In the genomic region with DNA sequence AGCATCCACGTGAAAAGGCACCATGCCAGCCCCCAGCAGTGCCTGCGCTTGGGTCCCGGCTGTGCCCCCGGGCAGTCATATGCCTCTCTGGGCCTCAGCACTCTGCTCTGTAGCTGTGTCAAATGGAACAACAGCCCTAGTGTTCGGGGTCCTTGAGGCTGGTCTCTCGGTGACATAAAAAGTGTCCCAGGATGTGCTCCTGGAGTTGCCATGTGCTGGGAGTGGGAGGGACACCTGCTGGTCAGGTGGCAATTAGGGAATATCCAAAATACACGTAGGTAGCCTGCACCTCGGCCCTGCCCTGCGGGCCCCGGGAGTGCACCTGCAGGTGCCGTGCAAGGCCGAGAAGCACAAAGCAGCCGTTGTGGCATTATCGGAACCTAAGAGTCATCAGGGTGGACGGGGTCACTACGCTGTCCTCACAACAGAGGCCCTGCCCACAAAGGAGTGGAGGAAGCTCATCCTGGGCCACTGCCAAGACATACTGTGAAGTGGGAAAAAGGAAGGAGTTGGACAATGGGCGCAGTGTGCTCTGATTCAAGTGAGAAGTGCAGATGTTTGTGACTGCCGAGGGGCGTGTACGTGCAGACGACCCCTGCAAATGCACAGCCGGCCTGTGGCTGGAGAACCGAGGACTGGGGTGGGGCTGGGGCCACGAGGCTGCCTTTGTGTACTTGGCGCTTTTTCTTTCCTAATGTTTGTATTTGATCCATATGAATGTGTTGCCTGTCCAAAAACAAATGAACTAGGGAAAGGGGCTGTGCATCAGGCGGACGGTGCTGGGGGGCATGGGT, we compare ENCODE assay signal across 11 cellular contexts. TPM values are rescaled to one million over a fixed set of nuclear protein-coding genes. Genes with fewer than 3 reads are reported as not detected.
DNase-seq lines count a peak whose midpoint lies in the region; ATAC-seq and TF ChIP-seq lines count a peak whose summit lies in the region.
"Had no signal": no experiment of that assay in that cellular context is flagged by ENCODE, and none has a peak within 500 bp of the region (broad histone marks: within the 10 kb centered on the region; RNA-seq: fewer than 3 reads in every experiment).

No MANE protein-coding gene starts in this region.

- ATAC-seq in psoas muscle = peak in 2 of 4 donors; percentile 8 to 22

- no peak; the same call in 1 of the 2 replicates for TF ChIP-seq CTCF in RWPE1 (conservative IDR thresholded peaks at IDR 0.05; ENCODE audit: low read depth)
- no peak for TF ChIP-seq CTCF in psoas muscle (IDR thresholded peaks at IDR 0.05)
- TF ChIP-seq CTCF in prostate gland (IDR thresholded peaks at IDR 0.05) = no peak
- TF ChIP-seq CTCF in GM13976 (IDR thresholded peaks at IDR 0.05; ENCODE audit: borderline replicate concordance, control extremely low read depth, extremely low read depth, insufficient read depth, missing control alignments) = no peak

- peaks cover 0 to 4% (median 0%) of the 10 kb centered on the region in 3 donors for H3K27me3 ChIP-seq in psoas muscle (ENCODE audit: insufficient read depth in 3 of 3, low read length in 2 of 3)
- H3K27me3 ChIP-seq in prostate gland (replicated peaks; ENCODE audit: insufficient read depth) = peaks cover 4% of the 10 kb centered on the region

- POLR2A ChIA-PET in RWPE1 (lab: Yijun Ruan, JAX; ENCODE audit: low non-redundant PET) = no interaction called here

- H3K4me1 ChIP-seq in psoas muscle (no peaks in the 10 kb centered on the region), prostate gland (replicated peaks) (no peaks in the 10 kb centered on the region)

- H3K27ac ChIP-seq in RWPE1 = peak overlapping the region; percentile 26
- H3K27ac ChIP-seq in psoas muscle = no peak overlapping the region
- no peak overlapping the region for H3K27ac ChIP-seq in prostate gland

- 55 to 66% (median 64%) methylated on average over 27 of the region's 27 CpGs for WGBS in psoas muscle, 3 donors
- 39% methylated on average over 27 of the region's 27 CpGs for WGBS in prostate gland

- H3K4me3 ChIP-seq in psoas muscle = no peak overlapping the region
- H3K4me3 ChIP-seq in prostate gland = no peak overlapping the region

- H3K9me3 ChIP-seq in psoas muscle (no peaks in the 10 kb centered on the region), prostate gland (no peaks in the 10 kb centered on the region)

- H3K36me3 ChIP-seq in psoas muscle (ENCODE audit: insufficient read depth in 1 of 2, low read depth in 1 of 2) = no peaks in the 10 kb centered on the region
- no peaks in the 10 kb centered on the region for H3K36me3 ChIP-seq in prostate gland

- in situ Hi-C loops in GM13976 (cut with MboI; ENCODE audit: low sequenced_read_pairs, unreplicated experiment) = loop anchor here (25.0 kb wide), 1 partner anchor 120 kb away; a partner anchor contains a TSS

- CTCF ChIA-PET in RWPE1 (lab: Yijun Ruan, JAX) = interaction anchor here (0.7 to 6.7 kb wide), 8 partner anchors 8 to 167 kb away, joined by 3 to 70 read pairs (median 4); no protein-coding TSS in a partner anchor

- intact Hi-C loops in head of caudate nucleus (cut with DNase I) (loop anchor here (5.0 kb wide), 1 partner anchor 125 kb away; no protein-coding TSS in a partner anchor), psoas muscle (cut with DNase I) (loop anchor here (5.0 kb wide), 1 partner anchor 125 kb away; no protein-coding TSS in a partner anchor), prostate gland (cut with DNase I) (loop anchor here (5.0 kb wide), 1 partner anchor 140 kb away; no protein-coding TSS in a partner anchor)

- no peak for TF ChIP-seq POLR2A in prostate gland (IDR thresholded peaks at IDR 0.05)

- DNase-seq in HT-29 (ENCODE audit: low spot score) (peak; percentile 98), RWPE1 (ENCODE audit: low spot score) (peak; percentile 49), head of caudate nucleus (peak in 32 of 42 donors; percentile 31 to 86 (median 58)), psoas muscle (peak; percentile 49 to 70), amniotic stem cell (lab: John Stamatoyannopoulos, UW) (no peak), NCI-H128 (lab: John Stamatoyannopoulos, UW; ENCODE audit: unreplicated experiment) (no peak), prostate gland (ENCODE audit: low spot score) (no peak), GM13976 (ENCODE audit: low spot score) (no peak)
- DNase-seq: activated B cell treated with CpG ODN at 0.5 μM for 24 hours; NCI-H82; stimulated activated CD4-positive, alpha-beta T cell treated with anti-CD3 and anti-CD28 coated beads, Interleukin-15, amount 100 ng/mL, for 24 hours had no signal

RNA-seq across cellular contexts. Expression of a gene that starts 24.6 kb away (rescaled TPM):
- total RNA-seq in HT-29 (2014; rRNA removed; shearing (Covaris generic)) = 78.8 and 83.4 TPM in 2 replicates
- total RNA-seq in psoas muscle = 10 to 100 TPM in 1 of 4 donors, 1 to 10 TPM in 3; 5.3 to 12.8 (median 8.7) TPM
- polyA plus RNA-seq in psoas muscle = 10 to 100 TPM in 2 of 3 donors, 1 to 10 TPM in 1; 9.8 to 38.5 (median 17.5) TPM
- 10 to 100 TPM in 1 of 2 donors, 1 to 10 TPM in 1; 4.5 to 12.3 TPM for total RNA-seq in prostate gland

RNA-seq across cellular contexts. Expression of a gene that starts 41.7 kb away (rescaled TPM):
- 76.6 and 78.7 TPM in 2 replicates for total RNA-seq in HT-29 (2014; rRNA removed; shearing (Covaris generic))
- total RNA-seq in psoas muscle = under 1 TPM in 1 of 4 donors, not detected in 3; 0.08 TPM
- polyA plus RNA-seq in psoas muscle = under 1 TPM; 0.01 to 0.07 (median 0.04) TPM
- under 1 TPM in 1 of 2 donors, not detected in 1; 0.74 TPM for total RNA-seq in prostate gland
- total RNA-seq: activated B cell treated with CpG ODN at 0.5 μM for 24 hours had no signal

Comparison
In these comparisons a context has a peak if more than half of its experiments do, and no peak if none do; other contexts are left out.
1. DNase-seq: peak in HT-29 (single experiment), RWPE1 (single experiment), head of caudate nucleus (32 of 42) and psoas muscle (2 of 2); none in amniotic stem cell (single experiment), NCI-H128 (single experiment), prostate gland (single experiment) and GM13976 (single experiment).
2. RNA of a gene that starts 41.7 kb away (total RNA-seq): 76.6 to 78.7 TPM in HT-29; 0.74 TPM in prostate gland and 0.08 TPM in psoas muscle; every median in the first group is over 10 times any median in the second.